23 cellular contexts compared by ENCODE assay signal in the genomic region with DNA sequence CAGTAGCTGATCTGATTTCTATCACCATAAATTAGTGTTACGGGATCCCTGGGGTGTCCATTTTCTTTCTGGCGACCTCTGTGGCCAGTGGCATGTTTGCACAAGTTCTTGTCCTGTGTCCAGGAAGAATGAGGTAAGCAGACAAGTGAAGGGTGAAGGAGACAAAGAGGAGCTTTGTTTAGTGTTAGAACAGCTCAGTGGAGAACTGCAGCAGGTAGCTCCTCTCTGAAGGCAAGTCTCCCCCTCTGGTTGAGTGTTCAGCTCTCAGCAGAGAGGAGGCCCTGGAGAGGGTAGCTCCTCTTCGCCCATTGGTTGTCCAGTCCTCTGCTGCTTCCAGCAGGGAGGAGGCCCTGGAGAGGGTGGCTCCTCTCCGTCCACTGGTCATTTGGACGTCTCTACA. TPM values are rescaled to one million over a fixed set of nuclear protein-coding genes. Genes with fewer than 3 reads are reported as not detected.
"Had no signal": no experiment of that assay in that cellular context is flagged by ENCODE, and none has a peak within 500 bp of the region (broad histone marks: within the 10 kb centered on the region; RNA-seq: fewer than 3 reads in every experiment).

No MANE protein-coding gene starts in this region.

- H3K9me3 ChIP-seq: thyroid gland had no signal

- H3K4me1 ChIP-seq: gastroesophageal sphincter, heart left ventricle, thyroid gland had no signal

- H3K27ac ChIP-seq: gastroesophageal sphincter, heart left ventricle, thyroid gland had no signal

- H3K27me3 ChIP-seq: gastroesophageal sphincter, heart left ventricle, thyroid gland had no signal

- DNase-seq: activated B cell treated with CpG ODN at 0.5 μM for 24 hours; activated CD4-positive, alpha-beta memory T cell treated with anti-CD3 and anti-CD28 coated beads, Interleukin-2, amount 10 ng/mL, durations not matched to agents 7 days and 5 days; activated CD4-positive, alpha-beta T cell treated with anti-CD3 and anti-CD28 coated beads for 48 hours; activated CD8-positive, alpha-beta memory T cell treated with anti-CD3 and anti-CD28 coated beads, Interleukin-2, amount 10 ng/mL, durations not matched to agents 7 days and 5 days; activated naive CD4-positive, alpha-beta T cell treated with anti-CD3 and anti-CD28 coated beads, Interleukin-2, amount 10 ng/mL, durations not matched to agents 7 days and 5 days; activated naive CD8-positive, alpha-beta T cell treated with anti-CD3 and anti-CD28 coated beads, Interleukin-2, amount 50 U/mL, for 24 hours; anterior cingulate cortex; cortex of kidney; effector CD4-positive, alpha-beta T cell; heart left ventricle; kidney glomerular epithelial cell; nucleus accumbens; stimulated activated CD8-positive, alpha-beta memory T cell treated with anti-CD3 and anti-CD28 coated beads, Interleukin-4, amount 100 ng/mL, for 48 hours; stimulated activated naive CD4-positive, alpha-beta T cell treated with Interleukin-2 at 50 U/mL for 16 hours; T-helper 1 cell; T-helper 9 cell; thyroid gland had no signal

- ATAC-seq: activated CD8-positive, alpha-beta memory T cell treated with anti-CD3 and anti-CD28 coated beads, Interleukin-2, amount 10 ng/mL, durations not matched to agents 7 days and 5 days; activated naive CD8-positive, alpha-beta T cell treated with anti-CD3 and anti-CD28 coated beads, Interleukin-2, amount 50 U/mL, for 24 hours; gastroesophageal sphincter had no signal

- H3K36me3 ChIP-seq: gastroesophageal sphincter, heart left ventricle, thyroid gland had no signal

- H3K4me3 ChIP-seq: gastroesophageal sphincter, heart left ventricle, thyroid gland had no signal

RNA-seq across cellular contexts. Expression of a gene that starts 47.2 kb away (rescaled TPM):
- total RNA-seq: activated B cell treated with CpG ODN at 0.5 μM for 24 hours; activated CD4-positive, alpha-beta memory T cell treated with anti-CD3 and anti-CD28 coated beads, Interleukin-2, amount 10 ng/mL, durations not matched to agents 7 days and 5 days; activated CD8-positive, alpha-beta memory T cell treated with anti-CD3 and anti-CD28 coated beads, Interleukin-2, amount 10 ng/mL, durations not matched to agents 7 days and 5 days; activated T-helper 2 cell treated with anti-CD3 and anti-CD28 coated beads, Interferon-gamma antibody, Interleukin-2, Interleukin-4, amounts not matched to agents 10 μg/mL and 5 μg/mL and 100 μg/mL, durations not matched to agents 14 hours and 24 hours and 36 hours; gastroesophageal sphincter; heart left ventricle; lower leg skin; subcutaneous adipose tissue; thyroid gland; ureter had no signal
- polyA plus RNA-seq: esophagus, heart left ventricle had no signal
